Comparison of ENCODE assay signal across 1 cellular context in genomic region chr1:172662464-172663109, GRCh38.
TF ChIP-seq lines count a peak whose summit lies in the region.

No MANE protein-coding gene starts in this region.

TF ChIP-seq in GM23338, 12 proteins besides CTCF, POLR2A, EP300 and RAD21 (continued from another document):
- TF ChIP-seq ZNF331 (CRISPR knock-in tag; IDR thresholded peaks at IDR 0.05; ENCODE audit: low read depth) (no peak), EZH2 (IDR thresholded peaks at IDR 0.05; ENCODE audit: low read depth, unreplicated experiment) (no peak), POLR2AphosphoS5 (IDR thresholded peaks at IDR 0.05; ENCODE audit: low read depth) (no peak), ETS1 (IDR thresholded peaks at IDR 0.05) (no peak), NANOG (IDR thresholded peaks at IDR 0.05; ENCODE audit: borderline replicate concordance) (no peak), CREB1 (CRISPR knock-in tag; IDR thresholded peaks at IDR 0.05; ENCODE audit: low read depth) (no peak), REST (IDR thresholded peaks at IDR 0.05; ENCODE audit: unreplicated experiment) (no peak)
